In genomic region chr12:6839482-6840201, GRCh38 we compare ENCODE assay signal across 11 cellular contexts. TPM values are rescaled to one million over a fixed set of nuclear protein-coding genes. Genes with fewer than 3 reads are reported as not detected.
DNase-seq lines count a peak whose midpoint lies in the region; ATAC-seq and TF ChIP-seq lines count a peak whose summit lies in the region.
"Had no signal": no experiment of that assay in that cellular context is flagged by ENCODE, and none has a peak within 500 bp of the region (broad histone marks: within the 10 kb centered on the region; RNA-seq: fewer than 3 reads in every experiment).

No MANE protein-coding gene starts in this region.

- no peaks in the 10 kb centered on the region for H3K9me2 ChIP-seq in SU-DHL-6 (replicated peaks; ENCODE audit: insufficient read depth, low read length)

- TF ChIP-seq CTCF in GM06990 (IDR thresholded peaks at IDR 0.05; ENCODE audit: insufficient read depth, low read length, poor library complexity, severe bottlenecking) = no peak
- TF ChIP-seq CTCF in SU-DHL-6 (IDR thresholded peaks at IDR 0.05; ENCODE audit: insufficient read depth, low read length, poor library complexity, severe bottlenecking) = no peak
- no peak for TF ChIP-seq CTCF in brain microvascular endothelial cell (IDR thresholded peaks at IDR 0.05; ENCODE audit: low read depth, low read length, missing control alignments)

- intact Hi-C loops in sciatic nerve (cut with DNase I) = no loop called here

- H3K27ac ChIP-seq in SU-DHL-6 (ENCODE audit: low read depth, low read length) (peak overlapping the region; percentile 40), brain microvascular endothelial cell (no peak overlapping the region)

- H2AFZ ChIP-seq in SU-DHL-6 (ENCODE audit: low read depth, low read length, severe bottlenecking) = no peak overlapping the region

- H3K4me3 ChIP-seq in GM06990 (replicated peaks; ENCODE audit: low read depth, low read length) (no peak overlapping the region), SU-DHL-6 (ENCODE audit: insufficient read depth, low read length, poor library complexity, severe bottlenecking) (no peak overlapping the region), brain microvascular endothelial cell (ENCODE audit: low read depth, low read length) (no peak overlapping the region)

- no peaks in the 10 kb centered on the region for H3F3A ChIP-seq in SU-DHL-6 (ENCODE audit: insufficient read depth)

- DNase-seq in GM06990 (ENCODE audit: extremely low read depth, insufficient read length) (peak; percentile 66), AG20443 (ENCODE audit: low spot score) (no peak), Kasumi-1 (lab: John Stamatoyannopoulos, UW) (no peak), sciatic nerve (ENCODE audit: low spot score) (no peak), brain microvascular endothelial cell (no peak)
- DNase-seq: activated CD8-positive, alpha-beta memory T cell treated with anti-CD3 and anti-CD28 coated beads, Interleukin-2, amount 50 U/mL, for 4 hours; DND-41; nephron progenitor cell had no signal

- no peaks in the 10 kb centered on the region for H3K79me2 ChIP-seq in SU-DHL-6 (ENCODE audit: insufficient read depth, low read length)

- H3K9me3 ChIP-seq in SU-DHL-6 (ENCODE audit: insufficient read depth, low read length) = no peaks in the 10 kb centered on the region

- H3K9ac ChIP-seq in SU-DHL-6 (ENCODE audit: low read length) = peak overlapping the region; percentile 44; the same call in 1 of the 2 replicates

- H3K4me2 ChIP-seq in SU-DHL-6 (ENCODE audit: low read depth, low read length, poor library complexity, severe bottlenecking) = peak overlapping the region; percentile 43

- H4K20me1 ChIP-seq in SU-DHL-6 (ENCODE audit: low read depth, low read length) = no peaks in the 10 kb centered on the region

- H3K36me3 ChIP-seq in GM06990 (ENCODE audit: control insufficient read depth, insufficient read depth, low read length) (no peaks in the 10 kb centered on the region), SU-DHL-6 (ENCODE audit: low read length) (no peaks in the 10 kb centered on the region), brain microvascular endothelial cell (replicated peaks) (peaks cover 62% of the 10 kb centered on the region)

- no peaks in the 10 kb centered on the region for H3K27me3 ChIP-seq in GM06990 (replicated peaks; ENCODE audit: control insufficient read depth, insufficient read depth, low read length)
- H3K27me3 ChIP-seq in SU-DHL-6 (ENCODE audit: low read length) = no peaks in the 10 kb centered on the region
- H3K27me3 ChIP-seq in brain microvascular endothelial cell (replicated peaks) = no peaks in the 10 kb centered on the region

- in situ Hi-C loops in brain microvascular endothelial cell (cut with HindIII; ENCODE audit: low pct_ligation_motif_present, low sequenced_read_pairs) = no loop called here

- ATAC-seq in GM19455 (IDR thresholded peaks at IDR 0.05; ENCODE audit: unreplicated experiment) = peak; percentile 90
- ATAC-seq in HG03432 (IDR thresholded peaks at IDR 0.05; ENCODE audit: unreplicated experiment) = peak; percentile 74
- ATAC-seq in sciatic nerve = no peak

RNA-seq across cellular contexts. Expression of gene GNB3, which starts 1.1 kb away (rescaled TPM):
- 7.1 TPM for total RNA-seq in sciatic nerve

RNA-seq across cellular contexts. Expression of gene P3H3, which starts 11.4 kb away (rescaled TPM):
- total RNA-seq in sciatic nerve = 27.4 TPM

RNA-seq across cellular contexts. Expression of gene CDCA3, which starts 11.4 kb away (rescaled TPM):
- 0.71 TPM for total RNA-seq in sciatic nerve

RNA-seq across cellular contexts. Expression of gene USP5, which starts 12.3 kb away (rescaled TPM):
- 70.1 TPM for total RNA-seq in sciatic nerve

RNA-seq across cellular contexts. Expression of gene GPR162, which starts 18.0 kb away (rescaled TPM):
- total RNA-seq in sciatic nerve = 4.5 TPM
